Comparison of ENCODE assay signal across 1 cellular context in genomic region chr14:93035585-93035916, GRCh38.
TF ChIP-seq lines count a peak whose summit lies in the region.

No MANE protein-coding gene starts in this region.

TF ChIP-seq in HepG2, 621 proteins besides CTCF, POLR2A, EP300 and RAD21 (continued from another document):
- TF ChIP-seq CAMTA2 (CRISPR knock-in tag; IDR thresholded peaks at IDR 0.05; ENCODE audit: borderline replicate concordance) (0 out of 2 replicates have a peak, but pooled peaks have one; percentile 9), TFDP2 (CRISPR knock-in tag; IDR thresholded peaks at IDR 0.05) (no peak), HES4 (CRISPR knock-in tag; IDR thresholded peaks at IDR 0.05; ENCODE audit: borderline replicate concordance) (no peak), NONO (IDR thresholded peaks at IDR 0.05) (no peak), NONO (CRISPR knock-in tag; conservative IDR thresholded peaks at IDR 0.05) (0 out of 2 replicates have a peak, but pooled peaks have one; percentile 4), KAT7 (CRISPR knock-in tag; IDR thresholded peaks at IDR 0.05; ENCODE audit: borderline replicate concordance) (no peak), ZNF441 (CRISPR knock-in tag; IDR thresholded peaks at IDR 0.05; ENCODE audit: borderline replicate concordance) (no peak), MXD3 (CRISPR knock-in tag; IDR thresholded peaks at IDR 0.05) (0 out of 2 replicates have a peak, but pooled peaks have one; percentile 3), HMGXB4 (CRISPR knock-in tag; IDR thresholded peaks at IDR 0.05; ENCODE audit: borderline replicate concordance in 1 of 2, low read depth in 1 of 2) (0 out of 4 replicates have a peak, but pooled peaks of 1 of the 2 experiments have one; percentile 9), PRPF4 (IDR thresholded peaks at IDR 0.05; ENCODE audit: low read depth, low read length, poor library complexity, severe bottlenecking) (no peak), MBNL3 (CRISPR knock-in tag; conservative IDR thresholded peaks at IDR 0.05) (no peak), ZNF280B (CRISPR knock-in tag; IDR thresholded peaks at IDR 0.05; ENCODE audit: borderline replicate concordance) (no peak), POGZ (CRISPR knock-in tag; IDR thresholded peaks at IDR 0.05) (0 out of 2 replicates have a peak, but pooled peaks have one; percentile 0), ZBTB14 (CRISPR knock-in tag; IDR thresholded peaks at IDR 0.05) (no peak), NR2C2 (CRISPR knock-in tag; IDR thresholded peaks at IDR 0.05; ENCODE audit: borderline replicate concordance) (no peak), HNRNPLL (IDR thresholded peaks at IDR 0.05; ENCODE audit: low read depth, low read length, poor library complexity, severe bottlenecking) (no peak)
TF ChIP-seq in HepG2: peak in this region for 7.
